ENCODE assay signal across 13 cellular contexts in the genomic region with DNA sequence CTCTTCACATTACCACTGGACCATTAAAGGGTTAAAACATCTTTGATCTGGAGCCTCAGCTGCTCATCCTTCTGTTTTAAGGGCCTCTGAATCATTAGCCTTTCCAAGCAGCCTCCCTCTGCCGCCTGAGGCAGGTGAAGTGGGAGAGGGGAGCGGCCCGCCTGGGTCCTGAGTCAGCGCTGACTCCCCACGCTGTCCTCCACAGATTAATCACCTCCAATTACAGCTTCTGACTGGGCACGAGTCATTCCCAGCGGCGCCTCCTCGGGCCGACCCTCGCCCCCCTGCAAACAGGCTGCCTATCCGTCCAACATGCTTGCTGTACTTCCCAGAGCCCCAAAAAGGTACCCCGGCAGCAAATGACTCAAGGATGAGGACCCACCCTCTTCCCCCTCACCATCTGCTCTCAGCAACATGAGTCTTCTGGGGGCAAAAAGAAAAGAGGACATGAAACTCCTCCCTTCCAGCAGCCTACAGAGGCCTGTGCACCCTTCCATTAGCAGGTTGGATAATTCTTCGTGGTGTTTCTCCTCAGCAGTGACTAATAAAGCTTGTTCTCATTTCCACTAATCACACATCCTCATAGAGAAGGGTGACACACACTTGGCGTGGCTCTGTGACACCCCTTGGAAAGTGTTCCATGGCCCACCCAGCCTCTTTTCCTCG. TPM values are rescaled to one million over a fixed set of nuclear protein-coding genes. Genes with fewer than 3 reads are reported as not detected.
DNase-seq lines count a peak whose midpoint lies in the region; ATAC-seq and TF ChIP-seq lines count a peak whose summit lies in the region.
"Had no signal": no experiment of that assay in that cellular context is flagged by ENCODE, and none has a peak within 500 bp of the region (broad histone marks: within the 10 kb centered on the region; RNA-seq: fewer than 3 reads in every experiment).

No MANE protein-coding gene starts in this region.

- H3K9me3 ChIP-seq in skeletal muscle satellite cell (replicated peaks; ENCODE audit: low read length) = no peaks in the 10 kb centered on the region
- H3K9me3 ChIP-seq: adrenal gland, SJSA1 had no signal

- H3K9ac ChIP-seq in skeletal muscle satellite cell (ENCODE audit: low read depth, low read length) = no peak overlapping the region

- no peak overlapping the region for H3K4me3 ChIP-seq in skeletal muscle satellite cell (ENCODE audit: low read length)
- H3K4me3 ChIP-seq: adrenal gland, SJSA1 had no signal

- H3K4me2 ChIP-seq in skeletal muscle satellite cell (ENCODE audit: low read length) = peak overlapping the region; percentile 16

- peak overlapping the region; percentile 80 for H3K27ac Mint-ChIP-seq in HFFc6
- H3K27ac Mint-ChIP-seq: IgD-negative memory B cell had no signal

- H3K9me3 Mint-ChIP-seq in HFFc6 = no peaks in the 10 kb centered on the region
- H3K9me3 Mint-ChIP-seq: IgD-negative memory B cell had no signal

- DNase-seq in DMS 273 (lab: John Stamatoyannopoulos, UW; ENCODE audit: unreplicated experiment) (peak; percentile 32), DMS 273 treated with DMSO at 0.1 percent for 48 hours (lab: John Stamatoyannopoulos, UW) (no peak), HFFc6 (peak; percentile 81)
- DNase-seq in activated T-cell treated with anti-CD3 and anti-CD28 coated beads, Interleukin-2, amount 50 U/mL, for 48 hours = peak; percentile 68 to 80
- DNase-seq: activated CD4-positive, CD25-positive, alpha-beta regulatory T cell treated with anti-CD3 and anti-CD28 coated beads, Interleukin-2, amount 50 U/mL, for 72 hours; adrenal gland; effector CD8-positive, alpha-beta T cell had no signal

- peaks cover 25% of the 10 kb centered on the region for H3K4me1 ChIP-seq in skeletal muscle satellite cell (ENCODE audit: control insufficient read depth, insufficient read depth, low read length)
- H3K4me1 ChIP-seq: adrenal gland, SJSA1 had no signal

- H3K27me3 ChIP-seq in skeletal muscle satellite cell (ENCODE audit: control insufficient read depth, insufficient read depth, low read length) = peaks cover 13% of the 10 kb centered on the region
- H3K27me3 ChIP-seq: adrenal gland, SJSA1 had no signal

- TF ChIP-seq CTCF in HFFc6 (IDR thresholded peaks at IDR 0.05) = no peak

- H3K4me3 Mint-ChIP-seq in HFFc6 = peak overlapping the region; percentile 41
- H3K4me3 Mint-ChIP-seq: IgD-negative memory B cell had no signal

- peaks cover 18% of the 10 kb centered on the region for H3K4me1 Mint-ChIP-seq in HFFc6 (ENCODE audit: low read depth)

- ATAC-seq in GM21515 (IDR thresholded peaks at IDR 0.05; ENCODE audit: unreplicated experiment) (no peak), GM21737 (IDR thresholded peaks at IDR 0.05; ENCODE audit: unreplicated experiment) (no peak), HG02970 (IDR thresholded peaks at IDR 0.05; ENCODE audit: low FRiP score, unreplicated experiment) (no peak)

- H3K27me3 Mint-ChIP-seq in HFFc6 (ENCODE audit: insufficient read depth) = peaks cover 16% of the 10 kb centered on the region

- H3K36me3 ChIP-seq in skeletal muscle satellite cell (ENCODE audit: insufficient read depth, low read length) = no peaks in the 10 kb centered on the region
- H3K36me3 ChIP-seq: adrenal gland, SJSA1 had no signal

- no peaks in the 10 kb centered on the region for H3K36me3 Mint-ChIP-seq in HFFc6 (ENCODE audit: low read depth)
- H3K36me3 Mint-ChIP-seq: IgD-negative memory B cell had no signal

RNA-seq across cellular contexts. Expression of a gene that starts 44.3 kb away (rescaled TPM):
- 10 to 100 TPM; 49.6 to 58.6 (median 55.2) TPM for total RNA-seq in HFFc6 (2021; fragmentation: NEBNext Ultra II Directional; extraction: Animal tissue kit (Norgen Biotek cat#: 25700))
- 59.1 and 62.3 TPM in 2 replicates for total RNA-seq in skeletal muscle satellite cell (2012; rRNA removed)
